6 cellular contexts compared by ENCODE assay signal in genomic region chr2:111999809-112000208, GRCh38.
"Had no signal": no experiment of that assay in that cellular context is flagged by ENCODE, and none has a peak within 500 bp of the region (broad histone marks: within the 10 kb centered on the region; RNA-seq: fewer than 3 reads in every experiment).

No MANE protein-coding gene starts in this region.

- FAIRE-seq: G401.6, GM12878, GM12892, GM18507 had no signal

- DNase-seq: GDM1, GF-D8 had no signal

- ATAC-seq: GM12878 had no signal
